In genomic region chr18:3655637-3656050, GRCh38 we compare ENCODE assay signal across 16 cellular contexts.
DNase-seq lines count a peak whose midpoint lies in the region; ATAC-seq and TF ChIP-seq lines count a peak whose summit lies in the region.
"Had no signal": no experiment of that assay in that cellular context is flagged by ENCODE, and none has a peak within 500 bp of the region (broad histone marks: within the 10 kb centered on the region; RNA-seq: fewer than 3 reads in every experiment).

No MANE protein-coding gene starts in this region.

- no peaks in the 10 kb centered on the region for H3K9me3 ChIP-seq in adrenal gland (replicated peaks in 1 of 3)
- no peaks in the 10 kb centered on the region for H3K9me3 ChIP-seq in mesodermal cell (ENCODE audit: control insufficient read depth, low read length)
- H3K9me3 ChIP-seq: SK-N-SH, uterus had no signal

- H3K27me3 ChIP-seq in HL-60 (ENCODE audit: insufficient read depth, poor library complexity, severe bottlenecking) = no peaks in the 10 kb centered on the region
- H3K27me3 ChIP-seq in adrenal gland = no peaks in the 10 kb centered on the region
- H3K27me3 ChIP-seq: dorsolateral prefrontal cortex, uterus had no signal

- peak overlapping the region in 5 of 7 donors; percentile 3 to 64 (median 37) for H3K27ac Mint-ChIP-seq in CD14-positive monocyte
- H3K27ac Mint-ChIP-seq in glutamatergic neuron (ENCODE audit: unreplicated experiment) = no peak overlapping the region
- H3K27ac Mint-ChIP-seq: stimulated activated memory B cell treated with anti-CD40 and anti-IgM and Interleukin-4, amounts not matched to agents 10 μg/mL and 1 μg/mL and 100 μg/mL, for 72 hours had no signal

- H3K4me1 Mint-ChIP-seq in CD14-positive monocyte (peaks cover 35% of the 10 kb centered on the region), glutamatergic neuron (ENCODE audit: low read depth, unreplicated experiment) (no peaks in the 10 kb centered on the region)

- peaks cover 16 to 43% of the 10 kb centered on the region in 2 donors for H3K4me1 ChIP-seq in adrenal gland (replicated peaks in 1 of 2)
- peaks cover 35% of the 10 kb centered on the region for H3K4me1 ChIP-seq in mesodermal cell (ENCODE audit: control insufficient read depth, insufficient read depth, low read length, poor library complexity, severe bottlenecking)
- H3K4me1 ChIP-seq: uterus had no signal

- H3K9me3 Mint-ChIP-seq in CD14-positive monocyte (peaks cover 0 to 2% (median 0%) of the 10 kb centered on the region in 7 donors), glutamatergic neuron (ENCODE audit: unreplicated experiment) (peaks cover 2% of the 10 kb centered on the region)
- H3K9me3 Mint-ChIP-seq: stimulated activated memory B cell treated with anti-CD40 and anti-IgM and Interleukin-4, amounts not matched to agents 10 μg/mL and 1 μg/mL and 100 μg/mL, for 72 hours had no signal

- H3K36me3 ChIP-seq in adrenal gland (replicated peaks in 1 of 2) (no peaks in the 10 kb centered on the region), mesodermal cell (ENCODE audit: control insufficient read depth, insufficient read depth, low read length) (no peaks in the 10 kb centered on the region)
- H3K36me3 ChIP-seq: uterus had no signal

- TF ChIP-seq POLR2A in adrenal gland (IDR thresholded peaks at IDR 0.05) = no peak

- ATAC-seq in HG02763 (IDR thresholded peaks at IDR 0.05; ENCODE audit: unreplicated experiment) = no peak
- ATAC-seq: stimulated activated memory B cell treated with anti-CD40 and anti-IgM and Interleukin-4, amounts not matched to agents 10 μg/mL and 1 μg/mL and 100 μg/mL, for 72 hours had no signal

- WGBS in adrenal gland, 4 donors = 91 to 93% (median 93%) methylated on average over 7 to 8 of the region's 8 CpGs
- 88 to 93% methylated on average over 7 to 8 of the region's 8 CpGs for WGBS in mesodermal cell (ENCODE audit: insufficient coverage in 2 of 2), 2 experiments

- no peak for DNase-seq in CD14-positive monocyte (ENCODE audit: low spot score)
- no peak for DNase-seq in HL-60 (ENCODE audit: low read depth in 1 of 2, low spot score in 1 of 2)
- no peak for DNase-seq in adrenal gland
- DNase-seq in head of caudate nucleus = no peak
- DNase-seq in glutamatergic neuron = no peak
- no peak for DNase-seq in CD1c-positive myeloid dendritic cell (ENCODE audit: extremely low spot score)
- DNase-seq: dorsolateral prefrontal cortex, hippocampal formation, KG1, kidney glomerular epithelial cell, NCI-H2227 treated with DMSO at 0.1 percent for 48 hours, SK-N-SH, uterus had no signal

- H3K27me3 Mint-ChIP-seq in CD14-positive monocyte (ENCODE audit: low read depth in 3 of 3) (no peaks in the 10 kb centered on the region), glutamatergic neuron (ENCODE audit: unreplicated experiment) (peaks cover 4% of the 10 kb centered on the region)
- H3K27me3 Mint-ChIP-seq: stimulated activated memory B cell treated with anti-CD40 and anti-IgM and Interleukin-4, amounts not matched to agents 10 μg/mL and 1 μg/mL and 100 μg/mL, for 72 hours had no signal

- intact Hi-C loops in CD14-positive monocyte (cut with micrococcal nuclease) (no loop called here), adrenal gland (cut with DNase I) (no loop called here), head of caudate nucleus (cut with DNase I) (no loop called here)

- H3K4me3 ChIP-seq in HL-60 (replicated peaks; ENCODE audit: insufficient read depth, low read length) = no peak overlapping the region
- H3K4me3 ChIP-seq in adrenal gland = no peak overlapping the region
- H3K4me3 ChIP-seq in mesodermal cell (ENCODE audit: extremely low read depth, insufficient read depth, low read length, poor library complexity, severe bottlenecking) = no peak overlapping the region
- H3K4me3 ChIP-seq: dorsolateral prefrontal cortex, uterus had no signal

- H3K27ac ChIP-seq in HL-60 (replicated peaks) (peak overlapping the region; percentile 61), adrenal gland (peak overlapping the region; percentile 85 to 96 (median 89)), mesodermal cell (ENCODE audit: low read depth, low read length, severe bottlenecking) (peak overlapping the region; percentile 48)
- H3K27ac ChIP-seq: uterus had no signal

- peaks cover 0 to 2% of the 10 kb centered on the region in 2 donors for H3K36me3 Mint-ChIP-seq in CD14-positive monocyte
- no peaks in the 10 kb centered on the region for H3K36me3 Mint-ChIP-seq in glutamatergic neuron (ENCODE audit: unreplicated experiment)
- H3K36me3 Mint-ChIP-seq: stimulated activated memory B cell treated with anti-CD40 and anti-IgM and Interleukin-4, amounts not matched to agents 10 μg/mL and 1 μg/mL and 100 μg/mL, for 72 hours had no signal

- TF ChIP-seq CTCF in CD14-positive monocyte (IDR thresholded peaks at IDR 0.05) = no peak
- no peak for TF ChIP-seq CTCF in HL-60 (IDR thresholded peaks at IDR 0.05; ENCODE audit: insufficient read depth, low read length)
- no peak for TF ChIP-seq CTCF in adrenal gland (IDR thresholded peaks at IDR 0.05)
- no peak for TF ChIP-seq CTCF in glutamatergic neuron (IDR thresholded peaks at IDR 0.05; ENCODE audit: partially characterized antibody, unreplicated experiment)

- no peak overlapping the region for H3K4me3 Mint-ChIP-seq in CD14-positive monocyte
- no peak overlapping the region for H3K4me3 Mint-ChIP-seq in glutamatergic neuron (ENCODE audit: unreplicated experiment)
- H3K4me3 Mint-ChIP-seq: stimulated activated memory B cell treated with anti-CD40 and anti-IgM and Interleukin-4, amounts not matched to agents 10 μg/mL and 1 μg/mL and 100 μg/mL, for 72 hours had no signal
